Comparison of ENCODE assay signal across 1 cellular context in the genomic region with DNA sequence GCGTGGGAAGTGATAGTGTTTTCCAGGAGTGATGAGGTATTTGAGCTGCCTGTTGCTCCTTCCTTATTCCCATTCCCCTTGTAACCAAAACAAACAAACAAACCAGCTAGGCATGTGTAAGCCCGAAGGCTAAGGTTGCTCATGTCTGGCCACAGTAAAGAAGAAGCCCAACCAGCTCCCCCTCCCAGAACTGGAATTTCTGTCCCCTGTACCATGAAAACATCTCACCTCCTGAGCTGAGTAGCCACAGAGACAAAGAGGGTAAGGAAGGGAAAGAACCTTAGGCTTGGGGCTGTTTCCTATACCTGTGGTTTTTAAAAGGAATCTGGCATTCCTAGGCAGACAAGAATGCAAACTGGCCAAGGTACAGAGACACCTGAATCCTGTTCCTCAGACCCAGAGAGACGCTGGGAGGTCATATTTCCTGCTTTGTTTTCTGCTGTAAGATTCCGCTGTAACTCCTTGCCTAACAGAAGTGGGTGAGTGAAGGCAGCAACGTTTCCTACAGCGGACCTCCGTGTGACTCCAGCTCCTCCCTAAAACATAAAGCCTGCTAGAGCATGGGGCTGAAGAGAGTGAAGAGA.
A peak's percentile ranks its signal among the peaks of the same experiment; 100 is the strongest.
TF ChIP-seq lines count a peak whose summit lies in the region.

No MANE protein-coding gene starts in this region.

TF ChIP-seq in HEK293, 187 proteins besides CTCF, POLR2A, EP300 and RAD21 (continued from another document and continues in another):
- TF ChIP-seq, protein P1, sequence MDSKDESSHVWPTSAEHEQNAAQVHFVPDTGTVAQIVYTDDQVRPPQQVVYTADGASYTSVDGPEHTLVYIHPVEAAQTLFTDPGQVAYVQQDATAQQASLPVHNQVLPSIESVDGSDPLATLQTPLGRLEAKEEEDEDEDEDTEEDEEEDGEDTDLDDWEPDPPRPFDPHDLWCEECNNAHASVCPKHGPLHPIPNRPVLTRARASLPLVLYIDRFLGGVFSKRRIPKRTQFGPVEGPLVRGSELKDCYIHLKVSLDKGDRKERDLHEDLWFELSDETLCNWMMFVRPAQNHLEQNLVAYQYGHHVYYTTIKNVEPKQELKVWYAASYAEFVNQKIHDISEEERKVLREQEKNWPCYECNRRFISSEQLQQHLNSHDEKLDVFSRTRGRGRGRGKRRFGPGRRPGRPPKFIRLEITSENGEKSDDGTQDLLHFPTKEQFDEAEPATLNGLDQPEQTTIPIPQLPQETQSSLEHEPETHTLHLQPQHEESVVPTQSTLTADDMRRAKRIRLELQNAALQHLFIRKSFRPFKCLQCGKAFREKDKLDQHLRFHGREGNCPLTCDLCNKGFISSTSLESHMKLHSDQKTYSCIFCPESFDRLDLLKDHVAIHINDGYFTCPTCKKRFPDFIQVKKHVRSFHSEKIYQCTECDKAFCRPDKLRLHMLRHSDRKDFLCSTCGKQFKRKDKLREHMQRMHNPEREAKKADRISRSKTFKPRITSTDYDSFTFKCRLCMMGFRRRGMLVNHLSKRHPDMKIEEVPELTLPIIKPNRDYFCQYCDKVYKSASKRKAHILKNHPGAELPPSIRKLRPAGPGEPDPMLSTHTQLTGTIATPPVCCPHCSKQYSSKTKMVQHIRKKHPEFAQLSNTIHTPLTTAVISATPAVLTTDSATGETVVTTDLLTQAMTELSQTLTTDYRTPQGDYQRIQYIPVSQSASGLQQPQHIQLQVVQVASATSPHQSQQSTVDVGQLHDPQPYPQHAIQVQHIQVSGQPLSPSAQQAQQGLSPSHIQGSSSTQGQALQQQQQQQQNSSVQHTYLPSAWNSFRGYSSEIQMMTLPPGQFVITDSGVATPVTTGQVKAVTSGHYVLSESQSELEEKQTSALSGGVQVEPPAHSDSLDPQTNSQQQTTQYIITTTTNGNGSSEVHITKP (tag by site-specific recombination; IDR thresholded peaks at IDR 0.05): peak; percentile 58; the same call in 1 of the 2 replicates
- TF ChIP-seq ZNF274 (IDR thresholded peaks at IDR 0.05; ENCODE audit: low read length): no peak
- no peak for TF ChIP-seq ZNF274 (tag by site-specific recombination; IDR thresholded peaks at IDR 0.05; ENCODE audit: borderline replicate concordance)
- TF ChIP-seq ZBTB17 (tag by site-specific recombination; IDR thresholded peaks at IDR 0.05): peak; percentile 48; the same call in 1 of the 2 replicates
- no peak for TF ChIP-seq ZNF302 (tag by site-specific recombination; IDR thresholded peaks at IDR 0.05; ENCODE audit: low read depth)
- no peak for TF ChIP-seq ZNF510 (tag by site-specific recombination; IDR thresholded peaks at IDR 0.05; ENCODE audit: insufficient replicate concordance)
- no peak for TF ChIP-seq ZNF354C (tag by site-specific recombination; IDR thresholded peaks at IDR 0.05; ENCODE audit: borderline replicate concordance, low read depth)
- no peak for TF ChIP-seq BCL11A (tag by site-specific recombination; IDR thresholded peaks at IDR 0.05; ENCODE audit: low read depth)
- no peak for TF ChIP-seq ZNF670 (tag by site-specific recombination; IDR thresholded peaks at IDR 0.05; ENCODE audit: low read depth)
- no peak for TF ChIP-seq ZNF626 (tag by site-specific recombination; IDR thresholded peaks at IDR 0.05)
- TF ChIP-seq ZNF184 (tag by site-specific recombination; IDR thresholded peaks at IDR 0.05): no peak
- no peak for TF ChIP-seq ZSCAN30 (tag by site-specific recombination; IDR thresholded peaks at IDR 0.05)
- TF ChIP-seq, protein P2, sequence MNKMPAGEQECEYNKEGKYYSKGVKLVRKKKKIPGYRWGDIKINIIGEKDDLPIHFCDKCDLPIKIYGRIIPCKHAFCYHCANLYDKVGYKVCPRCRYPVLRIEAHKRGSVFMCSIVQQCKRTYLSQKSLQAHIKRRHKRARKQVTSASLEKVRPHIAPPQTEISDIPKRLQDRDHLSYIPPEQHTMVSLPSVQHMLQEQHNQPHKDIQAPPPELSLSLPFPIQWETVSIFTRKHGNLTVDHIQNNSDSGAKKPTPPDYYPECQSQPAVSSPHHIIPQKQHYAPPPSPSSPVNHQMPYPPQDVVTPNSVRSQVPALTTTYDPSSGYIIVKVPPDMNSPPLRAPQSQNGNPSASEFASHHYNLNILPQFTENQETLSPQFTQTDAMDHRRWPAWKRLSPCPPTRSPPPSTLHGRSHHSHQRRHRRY (tag by site-specific recombination; IDR thresholded peaks at IDR 0.05): no peak
- TF ChIP-seq ZNF521 (tag by site-specific recombination; IDR thresholded peaks at IDR 0.05): no peak
- no peak for TF ChIP-seq ZNF202 (tag by site-specific recombination; IDR thresholded peaks at IDR 0.05; ENCODE audit: borderline replicate concordance)
- TF ChIP-seq KLF9 (tag by site-specific recombination; IDR thresholded peaks at IDR 0.05; ENCODE audit: low read depth): no peak
- TF ChIP-seq ZNF544 (tag by site-specific recombination; IDR thresholded peaks at IDR 0.05): no peak
- TF ChIP-seq ZNF169 (tag by site-specific recombination; IDR thresholded peaks at IDR 0.05): no peak
- TF ChIP-seq, protein P3, sequence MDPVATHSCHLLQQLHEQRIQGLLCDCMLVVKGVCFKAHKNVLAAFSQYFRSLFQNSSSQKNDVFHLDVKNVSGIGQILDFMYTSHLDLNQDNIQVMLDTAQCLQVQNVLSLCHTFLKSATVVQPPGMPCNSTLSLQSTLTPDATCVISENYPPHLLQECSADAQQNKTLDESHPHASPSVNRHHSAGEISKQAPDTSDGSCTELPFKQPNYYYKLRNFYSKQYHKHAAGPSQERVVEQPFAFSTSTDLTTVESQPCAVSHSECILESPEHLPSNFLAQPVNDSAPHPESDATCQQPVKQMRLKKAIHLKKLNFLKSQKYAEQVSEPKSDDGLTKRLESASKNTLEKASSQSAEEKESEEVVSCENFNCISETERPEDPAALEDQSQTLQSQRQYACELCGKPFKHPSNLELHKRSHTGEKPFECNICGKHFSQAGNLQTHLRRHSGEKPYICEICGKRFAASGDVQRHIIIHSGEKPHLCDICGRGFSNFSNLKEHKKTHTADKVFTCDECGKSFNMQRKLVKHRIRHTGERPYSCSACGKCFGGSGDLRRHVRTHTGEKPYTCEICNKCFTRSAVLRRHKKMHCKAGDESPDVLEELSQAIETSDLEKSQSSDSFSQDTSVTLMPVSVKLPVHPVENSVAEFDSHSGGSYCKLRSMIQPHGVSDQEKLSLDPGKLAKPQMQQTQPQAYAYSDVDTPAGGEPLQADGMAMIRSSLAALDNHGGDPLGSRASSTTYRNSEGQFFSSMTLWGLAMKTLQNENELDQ (tag by site-specific recombination; IDR thresholded peaks at IDR 0.05; ENCODE audit: low read depth): no peak
- TF ChIP-seq, protein P4, sequence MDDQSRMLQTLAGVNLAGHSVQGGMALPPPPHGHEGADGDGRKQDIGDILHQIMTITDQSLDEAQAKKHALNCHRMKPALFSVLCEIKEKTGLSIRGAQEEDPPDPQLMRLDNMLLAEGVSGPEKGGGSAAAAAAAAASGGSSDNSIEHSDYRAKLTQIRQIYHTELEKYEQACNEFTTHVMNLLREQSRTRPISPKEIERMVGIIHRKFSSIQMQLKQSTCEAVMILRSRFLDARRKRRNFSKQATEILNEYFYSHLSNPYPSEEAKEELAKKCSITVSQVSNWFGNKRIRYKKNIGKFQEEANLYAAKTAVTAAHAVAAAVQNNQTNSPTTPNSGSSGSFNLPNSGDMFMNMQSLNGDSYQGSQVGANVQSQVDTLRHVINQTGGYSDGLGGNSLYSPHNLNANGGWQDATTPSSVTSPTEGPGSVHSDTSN (CRISPR knock-in tag; IDR thresholded peaks at IDR 0.05): no peak
- TF ChIP-seq OSR2 (tag by site-specific recombination; IDR thresholded peaks at IDR 0.05): peak; percentile 60
- TF ChIP-seq, protein P5, sequence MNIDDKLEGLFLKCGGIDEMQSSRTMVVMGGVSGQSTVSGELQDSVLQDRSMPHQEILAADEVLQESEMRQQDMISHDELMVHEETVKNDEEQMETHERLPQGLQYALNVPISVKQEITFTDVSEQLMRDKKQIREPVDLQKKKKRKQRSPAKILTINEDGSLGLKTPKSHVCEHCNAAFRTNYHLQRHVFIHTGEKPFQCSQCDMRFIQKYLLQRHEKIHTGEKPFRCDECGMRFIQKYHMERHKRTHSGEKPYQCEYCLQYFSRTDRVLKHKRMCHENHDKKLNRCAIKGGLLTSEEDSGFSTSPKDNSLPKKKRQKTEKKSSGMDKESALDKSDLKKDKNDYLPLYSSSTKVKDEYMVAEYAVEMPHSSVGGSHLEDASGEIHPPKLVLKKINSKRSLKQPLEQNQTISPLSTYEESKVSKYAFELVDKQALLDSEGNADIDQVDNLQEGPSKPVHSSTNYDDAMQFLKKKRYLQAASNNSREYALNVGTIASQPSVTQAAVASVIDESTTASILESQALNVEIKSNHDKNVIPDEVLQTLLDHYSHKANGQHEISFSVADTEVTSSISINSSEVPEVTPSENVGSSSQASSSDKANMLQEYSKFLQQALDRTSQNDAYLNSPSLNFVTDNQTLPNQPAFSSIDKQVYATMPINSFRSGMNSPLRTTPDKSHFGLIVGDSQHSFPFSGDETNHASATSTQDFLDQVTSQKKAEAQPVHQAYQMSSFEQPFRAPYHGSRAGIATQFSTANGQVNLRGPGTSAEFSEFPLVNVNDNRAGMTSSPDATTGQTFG (tag by site-specific recombination; IDR thresholded peaks at IDR 0.05; ENCODE audit: borderline replicate concordance): no peak
- TF ChIP-seq, protein P6, sequence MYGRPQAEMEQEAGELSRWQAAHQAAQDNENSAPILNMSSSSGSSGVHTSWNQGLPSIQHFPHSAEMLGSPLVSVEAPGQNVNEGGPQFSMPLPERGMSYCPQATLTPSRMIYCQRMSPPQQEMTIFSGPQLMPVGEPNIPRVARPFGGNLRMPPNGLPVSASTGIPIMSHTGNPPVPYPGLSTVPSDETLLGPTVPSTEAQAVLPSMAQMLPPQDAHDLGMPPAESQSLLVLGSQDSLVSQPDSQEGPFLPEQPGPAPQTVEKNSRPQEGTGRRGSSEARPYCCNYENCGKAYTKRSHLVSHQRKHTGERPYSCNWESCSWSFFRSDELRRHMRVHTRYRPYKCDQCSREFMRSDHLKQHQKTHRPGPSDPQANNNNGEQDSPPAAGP (tag by site-specific recombination; IDR thresholded peaks at IDR 0.05): no peak
- TF ChIP-seq WT1 (tag by site-specific recombination; IDR thresholded peaks at IDR 0.05): no peak; the same call in none of the 2 replicates
- TF ChIP-seq HOXA7 (CRISPR knock-in tag; IDR thresholded peaks at IDR 0.05; ENCODE audit: borderline replicate concordance): no peak
- TF ChIP-seq KLF10 (tag by site-specific recombination; IDR thresholded peaks at IDR 0.05): no peak
- no peak for TF ChIP-seq ZNF830 (tag by site-specific recombination; IDR thresholded peaks at IDR 0.05; ENCODE audit: low read depth)
- TF ChIP-seq KLF1 (tag by site-specific recombination; IDR thresholded peaks at IDR 0.05): no peak
- TF ChIP-seq, protein P7, sequence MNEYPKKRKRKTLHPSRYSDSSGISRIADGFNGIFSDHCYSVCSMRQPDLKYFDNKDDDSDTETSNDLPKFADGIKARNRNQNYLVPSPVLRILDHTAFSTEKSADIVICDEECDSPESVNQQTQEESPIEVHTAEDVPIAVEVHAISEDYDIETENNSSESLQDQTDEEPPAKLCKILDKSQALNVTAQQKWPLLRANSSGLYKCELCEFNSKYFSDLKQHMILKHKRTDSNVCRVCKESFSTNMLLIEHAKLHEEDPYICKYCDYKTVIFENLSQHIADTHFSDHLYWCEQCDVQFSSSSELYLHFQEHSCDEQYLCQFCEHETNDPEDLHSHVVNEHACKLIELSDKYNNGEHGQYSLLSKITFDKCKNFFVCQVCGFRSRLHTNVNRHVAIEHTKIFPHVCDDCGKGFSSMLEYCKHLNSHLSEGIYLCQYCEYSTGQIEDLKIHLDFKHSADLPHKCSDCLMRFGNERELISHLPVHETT (tag by site-specific recombination; IDR thresholded peaks at IDR 0.05): 0 out of 2 replicates have a peak, but pooled peaks have one; percentile 7
- no peak for TF ChIP-seq SALL2 (tag by site-specific recombination; IDR thresholded peaks at IDR 0.05; ENCODE audit: borderline replicate concordance)
- TF ChIP-seq, protein P8, sequence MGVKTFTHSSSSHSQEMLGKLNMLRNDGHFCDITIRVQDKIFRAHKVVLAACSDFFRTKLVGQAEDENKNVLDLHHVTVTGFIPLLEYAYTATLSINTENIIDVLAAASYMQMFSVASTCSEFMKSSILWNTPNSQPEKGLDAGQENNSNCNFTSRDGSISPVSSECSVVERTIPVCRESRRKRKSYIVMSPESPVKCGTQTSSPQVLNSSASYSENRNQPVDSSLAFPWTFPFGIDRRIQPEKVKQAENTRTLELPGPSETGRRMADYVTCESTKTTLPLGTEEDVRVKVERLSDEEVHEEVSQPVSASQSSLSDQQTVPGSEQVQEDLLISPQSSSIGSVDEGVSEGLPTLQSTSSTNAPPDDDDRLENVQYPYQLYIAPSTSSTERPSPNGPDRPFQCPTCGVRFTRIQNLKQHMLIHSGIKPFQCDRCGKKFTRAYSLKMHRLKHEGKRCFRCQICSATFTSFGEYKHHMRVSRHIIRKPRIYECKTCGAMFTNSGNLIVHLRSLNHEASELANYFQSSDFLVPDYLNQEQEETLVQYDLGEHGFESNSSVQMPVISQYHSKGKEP (tag by site-specific recombination; IDR thresholded peaks at IDR 0.05): no peak
- TF ChIP-seq GLIS1 (tag by site-specific recombination; IDR thresholded peaks at IDR 0.05): 0 out of 2 replicates have a peak, but pooled peaks have one; percentile 34
- TF ChIP-seq ZNF792 (tag by site-specific recombination; IDR thresholded peaks at IDR 0.05): no peak
- TF ChIP-seq ZNF660 (tag by site-specific recombination; IDR thresholded peaks at IDR 0.05): no peak
- TF ChIP-seq, protein P9, sequence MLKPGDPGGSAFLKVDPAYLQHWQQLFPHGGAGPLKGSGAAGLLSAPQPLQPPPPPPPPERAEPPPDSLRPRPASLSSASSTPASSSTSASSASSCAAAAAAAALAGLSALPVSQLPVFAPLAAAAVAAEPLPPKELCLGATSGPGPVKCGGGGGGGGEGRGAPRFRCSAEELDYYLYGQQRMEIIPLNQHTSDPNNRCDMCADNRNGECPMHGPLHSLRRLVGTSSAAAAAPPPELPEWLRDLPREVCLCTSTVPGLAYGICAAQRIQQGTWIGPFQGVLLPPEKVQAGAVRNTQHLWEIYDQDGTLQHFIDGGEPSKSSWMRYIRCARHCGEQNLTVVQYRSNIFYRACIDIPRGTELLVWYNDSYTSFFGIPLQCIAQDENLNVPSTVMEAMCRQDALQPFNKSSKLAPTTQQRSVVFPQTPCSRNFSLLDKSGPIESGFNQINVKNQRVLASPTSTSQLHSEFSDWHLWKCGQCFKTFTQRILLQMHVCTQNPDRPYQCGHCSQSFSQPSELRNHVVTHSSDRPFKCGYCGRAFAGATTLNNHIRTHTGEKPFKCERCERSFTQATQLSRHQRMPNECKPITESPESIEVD (tag by site-specific recombination; IDR thresholded peaks at IDR 0.05): no peak
- TF ChIP-seq, protein P10, sequence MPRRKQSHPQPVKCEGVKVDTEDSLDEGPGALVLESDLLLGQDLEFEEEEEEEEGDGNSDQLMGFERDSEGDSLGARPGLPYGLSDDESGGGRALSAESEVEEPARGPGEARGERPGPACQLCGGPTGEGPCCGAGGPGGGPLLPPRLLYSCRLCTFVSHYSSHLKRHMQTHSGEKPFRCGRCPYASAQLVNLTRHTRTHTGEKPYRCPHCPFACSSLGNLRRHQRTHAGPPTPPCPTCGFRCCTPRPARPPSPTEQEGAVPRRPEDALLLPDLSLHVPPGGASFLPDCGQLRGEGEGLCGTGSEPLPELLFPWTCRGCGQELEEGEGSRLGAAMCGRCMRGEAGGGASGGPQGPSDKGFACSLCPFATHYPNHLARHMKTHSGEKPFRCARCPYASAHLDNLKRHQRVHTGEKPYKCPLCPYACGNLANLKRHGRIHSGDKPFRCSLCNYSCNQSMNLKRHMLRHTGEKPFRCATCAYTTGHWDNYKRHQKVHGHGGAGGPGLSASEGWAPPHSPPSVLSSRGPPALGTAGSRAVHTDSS (tag by site-specific recombination; IDR thresholded peaks at IDR 0.05): no peak
